ENCODE assay signal across 17 cellular contexts in genomic region chr6:157211603-157212455, GRCh38.
"Had no signal": no experiment of that assay in that cellular context is flagged by ENCODE, and none has a peak within 500 bp of the region (broad histone marks: within the 10 kb centered on the region; RNA-seq: fewer than 3 reads in every experiment).

No MANE protein-coding gene starts in this region.

- ATAC-seq: left lung had no signal

- DNase-seq: activated CD4-positive, alpha-beta T cell treated with anti-CD3 and anti-CD28 coated beads for 1 hour; activated CD4-positive, alpha-beta T cell treated with anti-CD3 and anti-CD28 coated beads, Interleukin-2, amount 50 U/mL, for 48 hours; activated gamma-delta T cell; activated T-cell treated with anti-CD3 and anti-CD28 coated beads, Interleukin-2, amount 50 U/mL, for 48 hours; heart right ventricle; mesenchymal stem cell; ovary; stimulated activated CD4-positive, alpha-beta T cell treated with anti-CD3 and anti-CD28 coated beads, Interleukin-4, amount 100 ng/mL, for 4 hours; T-helper 2 cell had no signal

- H3K27me3 Mint-ChIP-seq: activated naive CD8-positive, alpha-beta T cell had no signal

- H3K4me3 Mint-ChIP-seq: activated naive CD8-positive, alpha-beta T cell had no signal

- H3K36me3 ChIP-seq: breast epithelium, ovary had no signal

- H3K27me3 ChIP-seq: breast epithelium, heart right ventricle, left lung, ovary had no signal

- H3K36me3 Mint-ChIP-seq: activated naive CD8-positive, alpha-beta T cell had no signal

- H3K27ac Mint-ChIP-seq: activated naive CD8-positive, alpha-beta T cell had no signal

- H3K4me3 ChIP-seq: breast epithelium, heart right ventricle, left lung, ovary, skin epidermis had no signal

- H3K4me1 ChIP-seq: breast epithelium, left lung had no signal

- H3K27ac ChIP-seq: breast epithelium, heart right ventricle, left lung, ovary, skin epidermis had no signal

- FAIRE-seq: endometrium, frontal cortex, islet of Langerhans, urothelium cell line had no signal

- H3K9me3 ChIP-seq: breast epithelium, heart right ventricle, left lung, ovary had no signal
